21 cellular contexts compared by ENCODE assay signal in the genomic region with DNA sequence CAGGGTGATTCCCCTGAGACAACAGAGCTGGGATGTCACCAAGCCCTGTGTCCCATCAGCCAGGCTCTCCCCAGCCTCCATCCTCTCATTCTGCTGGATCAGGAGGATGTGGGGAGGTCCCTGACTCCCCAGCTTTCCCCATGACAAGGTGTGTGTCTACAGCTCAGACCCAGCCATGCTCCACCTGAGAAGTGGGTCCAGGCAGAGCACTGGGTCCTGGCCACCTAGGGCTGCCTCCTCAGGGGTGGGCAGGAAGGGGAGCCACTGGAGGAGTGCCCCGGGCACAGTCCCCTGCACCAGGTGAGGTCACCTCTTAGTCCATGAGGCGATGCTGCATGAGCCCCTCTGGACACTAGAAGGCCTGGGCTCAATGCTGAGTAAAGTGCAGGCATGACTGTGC. TPM values are rescaled to one million over a fixed set of nuclear protein-coding genes. Genes with fewer than 3 reads are reported as not detected.
A peak's percentile ranks its signal among the peaks of the same experiment; 100 is the strongest.
DNase-seq lines count a peak whose midpoint lies in the region; ATAC-seq and TF ChIP-seq lines count a peak whose summit lies in the region.
"Had no signal": no experiment of that assay in that cellular context is flagged by ENCODE, and none has a peak within 500 bp of the region (broad histone marks: within the 10 kb centered on the region; RNA-seq: fewer than 3 reads in every experiment).

No MANE protein-coding gene starts in this region.

- H3K36me3 Mint-ChIP-seq in activated CD4-positive, alpha-beta T cell treated with anti-CD3 and anti-CD28 coated beads, Interleukin-2, amount 10 ng/mL, durations not matched to agents 7 days and 5 days (ENCODE audit: low read depth), result peaks cover 12% of the 10 kb centered on the region
- H3K36me3 Mint-ChIP-seq in activated T-helper 1 cell treated with anti-CD3 and anti-CD28 coated beads, Interleukin-12 subunit alpha, Interleukin-12 subunit beta, Interleukin-2, Interleukin-4 antibody, amounts not matched to agents 30 ng/mL and 10 ng/mL and 1 ng/mL, durations not matched to agents 14 hours and 24 hours and 36 hours (ENCODE audit: low read depth), result peaks cover 6% of the 10 kb centered on the region
- H3K36me3 Mint-ChIP-seq in osteocyte (ENCODE audit: unreplicated experiment), result no peaks in the 10 kb centered on the region
- no peaks in the 10 kb centered on the region for H3K36me3 Mint-ChIP-seq in activated T-cell treated with anti-CD3 and anti-CD28 coated beads, Interleukin-2, amount 50 U/mL, for 4 hours (ENCODE audit: insufficient read depth)
- H3K36me3 Mint-ChIP-seq: natural killer cell treated with Interleukin-12 subunit alpha and Interleukin-12 subunit beta and Interleukin-15 and Interleukin-18, amount 100 ng/mL, for 72 hours had no signal

- intact Hi-C loops in activated T-helper 1 cell treated with anti-CD3 and anti-CD28 coated beads, Interleukin-12 subunit alpha, Interleukin-12 subunit beta, Interleukin-2, Interleukin-4 antibody, amounts not matched to agents 30 ng/mL and 10 ng/mL and 1 ng/mL, durations not matched to agents 14 hours and 24 hours and 36 hours (cut with micrococcal nuclease), result no loop called here

- POLR2A ChIA-PET in activated CD4-positive, alpha-beta T cell treated with anti-CD3 and anti-CD28 coated beads, Interleukin-2, amount 10 ng/mL, durations not matched to agents 7 days and 5 days (lab: Charles Lee), result no interaction called here

- TF ChIP-seq CTCF in osteocyte (IDR thresholded peaks at IDR 0.05), result no peak

- H3K9me3 ChIP-seq in KOPT-K1 (ENCODE audit: insufficient read depth, low read length, poor library complexity, severe bottlenecking), result no peaks in the 10 kb centered on the region
- H3K9me3 ChIP-seq: adrenal gland, BE2C had no signal

- no peak for DNase-seq in activated CD4-positive, alpha-beta T cell treated with anti-CD3 and anti-CD28 coated beads, Interleukin-2, amount 10 ng/mL, durations not matched to agents 7 days and 5 days
- DNase-seq in activated CD4-positive, alpha-beta T cell treated with anti-CD3 and anti-CD28 coated beads, Interleukin-2, amount 50 U/mL, for 4 hours, result no peak
- DNase-seq in activated T-helper 1 cell treated with anti-CD3 and anti-CD28 coated beads, Interleukin-12 subunit alpha, Interleukin-12 subunit beta, Interleukin-2, Interleukin-4 antibody, amounts not matched to agents 30 ng/mL and 10 ng/mL and 1 ng/mL, durations not matched to agents 14 hours and 24 hours and 36 hours (ENCODE audit: low spot score), result no peak
- DNase-seq in osteocyte (ENCODE audit: extremely low spot score, unreplicated experiment) (peak; percentile 76), MV-4-11 (lab: John Stamatoyannopoulos, UW) (no peak)
- no peak for DNase-seq in activated T-cell treated with anti-CD3 and anti-CD28 coated beads, Interleukin-2, amount 50 U/mL, for 4 hours
- DNase-seq: activated T-cell treated with anti-CD3 and anti-CD28 coated beads, Interleukin-2, amount 50 U/mL, for 72 hours; adrenal gland; BE2C; brain microvascular endothelial cell; GOT3; mesenchymal stem cell; NCI-H1417 treated with DMSO at 0.1 percent for 48 hours; NCI-H446 treated with DMSO at 0.1 percent for 48 hours; stimulated activated CD8-positive, alpha-beta memory T cell treated with anti-CD3 and anti-CD28 coated beads, Interleukin-4, amount 100 ng/mL, for 48 hours; substantia nigra had no signal

- peak overlapping the region; percentile 67 for H3K27ac ChIP-seq in KOPT-K1 (ENCODE audit: low read depth, low read length, poor library complexity, severe bottlenecking)
- H3K27ac ChIP-seq: brain microvascular endothelial cell had no signal

- no peak overlapping the region for H3K4me3 Mint-ChIP-seq in activated CD4-positive, alpha-beta T cell treated with anti-CD3 and anti-CD28 coated beads, Interleukin-2, amount 10 ng/mL, durations not matched to agents 7 days and 5 days
- no peak overlapping the region for H3K4me3 Mint-ChIP-seq in activated T-helper 1 cell treated with anti-CD3 and anti-CD28 coated beads, Interleukin-12 subunit alpha, Interleukin-12 subunit beta, Interleukin-2, Interleukin-4 antibody, amounts not matched to agents 30 ng/mL and 10 ng/mL and 1 ng/mL, durations not matched to agents 14 hours and 24 hours and 36 hours
- no peak overlapping the region for H3K4me3 Mint-ChIP-seq in osteocyte (ENCODE audit: unreplicated experiment)
- H3K4me3 Mint-ChIP-seq in activated T-cell treated with anti-CD3 and anti-CD28 coated beads, Interleukin-2, amount 50 U/mL, for 4 hours, result no peak overlapping the region
- H3K4me3 Mint-ChIP-seq: activated T-cell treated with anti-CD3 and anti-CD28 coated beads, Interleukin-2, amount 50 U/mL, for 72 hours; natural killer cell treated with Interleukin-12 subunit alpha and Interleukin-12 subunit beta and Interleukin-15 and Interleukin-18, amount 100 ng/mL, for 72 hours had no signal

- CTCF ChIA-PET in activated CD4-positive, alpha-beta T cell treated with anti-CD3 and anti-CD28 coated beads, Interleukin-2, amount 10 ng/mL, durations not matched to agents 7 days and 5 days (lab: Charles Lee), result interaction anchor here (1.2 to 2.6 kb wide), 3 partner anchors 8 to 38 kb away, joined by 5 to 16 read pairs (median 7); no protein-coding TSS in a partner anchor

- H3K27ac Mint-ChIP-seq in activated CD4-positive, alpha-beta T cell treated with anti-CD3 and anti-CD28 coated beads, Interleukin-2, amount 10 ng/mL, durations not matched to agents 7 days and 5 days, result peak overlapping the region; percentile 98
- peak overlapping the region; percentile 65 for H3K27ac Mint-ChIP-seq in activated T-helper 1 cell treated with anti-CD3 and anti-CD28 coated beads, Interleukin-12 subunit alpha, Interleukin-12 subunit beta, Interleukin-2, Interleukin-4 antibody, amounts not matched to agents 30 ng/mL and 10 ng/mL and 1 ng/mL, durations not matched to agents 14 hours and 24 hours and 36 hours
- H3K27ac Mint-ChIP-seq in osteocyte (ENCODE audit: unreplicated experiment), result no peak overlapping the region

- H3K27me3 Mint-ChIP-seq in activated CD4-positive, alpha-beta T cell treated with anti-CD3 and anti-CD28 coated beads, Interleukin-2, amount 10 ng/mL, durations not matched to agents 7 days and 5 days, result no peaks in the 10 kb centered on the region
- H3K27me3 Mint-ChIP-seq in activated T-helper 1 cell treated with anti-CD3 and anti-CD28 coated beads, Interleukin-12 subunit alpha, Interleukin-12 subunit beta, Interleukin-2, Interleukin-4 antibody, amounts not matched to agents 30 ng/mL and 10 ng/mL and 1 ng/mL, durations not matched to agents 14 hours and 24 hours and 36 hours (ENCODE audit: insufficient read depth), result no peaks in the 10 kb centered on the region
- H3K27me3 Mint-ChIP-seq in osteocyte (ENCODE audit: unreplicated experiment), result no peaks in the 10 kb centered on the region
- H3K27me3 Mint-ChIP-seq in activated T-cell treated with anti-CD3 and anti-CD28 coated beads, Interleukin-2, amount 50 U/mL, for 4 hours (ENCODE audit: low read depth), result no peaks in the 10 kb centered on the region
- H3K27me3 Mint-ChIP-seq: natural killer cell treated with Interleukin-12 subunit alpha and Interleukin-12 subunit beta and Interleukin-15 and Interleukin-18, amount 100 ng/mL, for 72 hours had no signal

- no peaks in the 10 kb centered on the region for H3K9me3 Mint-ChIP-seq in activated CD4-positive, alpha-beta T cell treated with anti-CD3 and anti-CD28 coated beads, Interleukin-2, amount 10 ng/mL, durations not matched to agents 7 days and 5 days
- no peaks in the 10 kb centered on the region for H3K9me3 Mint-ChIP-seq in activated T-helper 1 cell treated with anti-CD3 and anti-CD28 coated beads, Interleukin-12 subunit alpha, Interleukin-12 subunit beta, Interleukin-2, Interleukin-4 antibody, amounts not matched to agents 30 ng/mL and 10 ng/mL and 1 ng/mL, durations not matched to agents 14 hours and 24 hours and 36 hours
- no peaks in the 10 kb centered on the region for H3K9me3 Mint-ChIP-seq in osteocyte (ENCODE audit: unreplicated experiment)
- H3K9me3 Mint-ChIP-seq in activated T-cell treated with anti-CD3 and anti-CD28 coated beads, Interleukin-2, amount 50 U/mL, for 4 hours, result no peaks in the 10 kb centered on the region
- H3K9me3 Mint-ChIP-seq: activated T-cell treated with anti-CD3 and anti-CD28 coated beads, Interleukin-2, amount 50 U/mL, for 72 hours; natural killer cell treated with Interleukin-12 subunit alpha and Interleukin-12 subunit beta and Interleukin-15 and Interleukin-18, amount 100 ng/mL, for 72 hours had no signal

- H3K4me1 Mint-ChIP-seq in activated CD4-positive, alpha-beta T cell treated with anti-CD3 and anti-CD28 coated beads, Interleukin-2, amount 10 ng/mL, durations not matched to agents 7 days and 5 days, result peaks cover 92% of the 10 kb centered on the region
- peaks cover 97% of the 10 kb centered on the region for H3K4me1 Mint-ChIP-seq in activated T-helper 1 cell treated with anti-CD3 and anti-CD28 coated beads, Interleukin-12 subunit alpha, Interleukin-12 subunit beta, Interleukin-2, Interleukin-4 antibody, amounts not matched to agents 30 ng/mL and 10 ng/mL and 1 ng/mL, durations not matched to agents 14 hours and 24 hours and 36 hours (ENCODE audit: low read depth)
- H3K4me1 Mint-ChIP-seq in osteocyte (ENCODE audit: unreplicated experiment), result peaks cover 12% of the 10 kb centered on the region
- H3K4me1 Mint-ChIP-seq in activated T-cell treated with anti-CD3 and anti-CD28 coated beads, Interleukin-2, amount 50 U/mL, for 4 hours (ENCODE audit: low read depth), result peaks cover 68% of the 10 kb centered on the region

- no peak for ATAC-seq in activated T-cell treated with anti-CD3 and anti-CD28 coated beads, Interleukin-2, amount 50 U/mL, for 4 hours
- ATAC-seq in GM19467 (IDR thresholded peaks at IDR 0.05; ENCODE audit: unreplicated experiment), result no peak
- ATAC-seq: activated T-cell treated with anti-CD3 and anti-CD28 coated beads, Interleukin-2, amount 50 U/mL, for 72 hours; natural killer cell treated with Interleukin-12 subunit alpha and Interleukin-12 subunit beta and Interleukin-15 and Interleukin-18, amount 100 ng/mL, for 72 hours; sciatic nerve had no signal

- no peaks in the 10 kb centered on the region for H3K36me3 ChIP-seq in KOPT-K1 (ENCODE audit: insufficient read depth, low read length)
- H3K36me3 ChIP-seq: adrenal gland, BE2C, brain microvascular endothelial cell had no signal

RNA-seq across cellular contexts. Expression of a gene that starts 48.2 kb away (rescaled TPM):
- 1 to 10 TPM; 6.7 to 9.0 TPM for total RNA-seq in activated CD4-positive, alpha-beta T cell treated with anti-CD3 and anti-CD28 coated beads, Interleukin-2, amount 10 ng/mL, durations not matched to agents 7 days and 5 days
- 2.9 and 3.1 TPM in 2 replicates for total RNA-seq in activated T-helper 1 cell treated with anti-CD3 and anti-CD28 coated beads, Interleukin-12 subunit alpha, Interleukin-12 subunit beta, Interleukin-2, Interleukin-4 antibody, amounts not matched to agents 30 ng/mL and 10 ng/mL and 1 ng/mL, durations not matched to agents 14 hours and 24 hours and 36 hours
- not detected in 2 replicates for total RNA-seq in osteocyte
- total RNA-seq in activated T-cell treated with anti-CD3 and anti-CD28 coated beads, Interleukin-2, amount 50 U/mL, for 4 hours, result 1 to 10 TPM in 1 of 3 donors, under 1 TPM in 2; 0.46 to 1.1 (median 0.69) TPM
- total RNA-seq: glomerular endothelial cell had no signal
